In the genomic region with DNA sequence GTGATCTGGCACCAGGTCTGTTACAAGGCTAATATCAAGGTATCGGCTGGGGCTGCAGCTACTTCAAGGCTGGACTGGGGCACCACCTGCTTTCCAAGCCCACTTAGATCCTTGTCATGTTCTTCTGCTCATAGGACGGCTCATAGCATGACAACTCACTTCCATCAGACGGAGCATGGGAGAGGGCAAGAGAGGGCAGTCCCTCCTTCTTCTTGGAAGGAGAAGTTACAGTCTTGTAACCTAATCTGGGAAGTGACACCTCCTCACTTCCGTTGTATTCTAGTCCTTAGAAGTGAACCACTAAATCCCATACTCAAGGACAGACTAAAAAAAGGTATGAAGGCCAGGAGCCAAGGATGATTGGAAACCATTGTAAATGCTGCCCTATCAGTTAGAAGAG, we compare ENCODE assay signal across 1 cellular context.
TF ChIP-seq lines count a peak whose summit lies in the region.

No MANE protein-coding gene starts in this region.

TF ChIP-seq in GM23338, 12 proteins besides CTCF, POLR2A, EP300 and RAD21 (continued from another document):
- TF ChIP-seq, protein P1, sequence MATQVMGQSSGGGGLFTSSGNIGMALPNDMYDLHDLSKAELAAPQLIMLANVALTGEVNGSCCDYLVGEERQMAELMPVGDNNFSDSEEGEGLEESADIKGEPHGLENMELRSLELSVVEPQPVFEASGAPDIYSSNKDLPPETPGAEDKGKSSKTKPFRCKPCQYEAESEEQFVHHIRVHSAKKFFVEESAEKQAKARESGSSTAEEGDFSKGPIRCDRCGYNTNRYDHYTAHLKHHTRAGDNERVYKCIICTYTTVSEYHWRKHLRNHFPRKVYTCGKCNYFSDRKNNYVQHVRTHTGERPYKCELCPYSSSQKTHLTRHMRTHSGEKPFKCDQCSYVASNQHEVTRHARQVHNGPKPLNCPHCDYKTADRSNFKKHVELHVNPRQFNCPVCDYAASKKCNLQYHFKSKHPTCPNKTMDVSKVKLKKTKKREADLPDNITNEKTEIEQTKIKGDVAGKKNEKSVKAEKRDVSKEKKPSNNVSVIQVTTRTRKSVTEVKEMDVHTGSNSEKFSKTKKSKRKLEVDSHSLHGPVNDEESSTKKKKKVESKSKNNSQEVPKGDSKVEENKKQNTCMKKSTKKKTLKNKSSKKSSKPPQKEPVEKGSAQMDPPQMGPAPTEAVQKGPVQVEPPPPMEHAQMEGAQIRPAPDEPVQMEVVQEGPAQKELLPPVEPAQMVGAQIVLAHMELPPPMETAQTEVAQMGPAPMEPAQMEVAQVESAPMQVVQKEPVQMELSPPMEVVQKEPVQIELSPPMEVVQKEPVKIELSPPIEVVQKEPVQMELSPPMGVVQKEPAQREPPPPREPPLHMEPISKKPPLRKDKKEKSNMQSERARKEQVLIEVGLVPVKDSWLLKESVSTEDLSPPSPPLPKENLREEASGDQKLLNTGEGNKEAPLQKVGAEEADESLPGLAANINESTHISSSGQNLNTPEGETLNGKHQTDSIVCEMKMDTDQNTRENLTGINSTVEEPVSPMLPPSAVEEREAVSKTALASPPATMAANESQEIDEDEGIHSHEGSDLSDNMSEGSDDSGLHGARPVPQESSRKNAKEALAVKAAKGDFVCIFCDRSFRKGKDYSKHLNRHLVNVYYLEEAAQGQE (IDR thresholded peaks at IDR 0.05; ENCODE audit: unreplicated experiment) = no peak
- TF ChIP-seq EZH2phosphoT487 (IDR thresholded peaks at IDR 0.05; ENCODE audit: unreplicated experiment) (no peak), EZH2 (IDR thresholded peaks at IDR 0.05; ENCODE audit: low read depth, unreplicated experiment) (no peak)
